ENCODE assay signal across 21 cellular contexts in the genomic region with DNA sequence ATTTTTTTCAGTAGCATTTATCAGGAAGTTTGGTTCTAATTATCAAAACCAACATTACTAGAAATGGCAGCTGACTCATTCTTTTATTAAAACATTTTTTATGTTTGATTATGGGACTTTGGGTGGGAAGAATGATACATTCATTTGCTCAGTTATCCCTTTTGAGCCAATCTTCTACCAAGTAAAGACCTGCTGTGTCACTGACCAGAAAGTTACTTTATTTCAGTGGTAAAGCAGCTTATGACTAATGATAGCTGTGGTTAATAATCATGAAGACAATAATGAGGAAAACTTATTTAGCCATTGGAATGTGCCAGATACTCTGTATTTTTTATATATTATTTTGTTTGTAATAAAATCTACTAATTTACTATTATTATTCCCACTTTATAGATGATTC.
DNase-seq lines count a peak whose midpoint lies in the region; ATAC-seq and TF ChIP-seq lines count a peak whose summit lies in the region.
"Had no signal": no experiment of that assay in that cellular context is flagged by ENCODE, and none has a peak within 500 bp of the region (broad histone marks: within the 10 kb centered on the region; RNA-seq: fewer than 3 reads in every experiment).

No MANE protein-coding gene starts in this region.

- DNase-seq in EL = peak; percentile 23
- peak; percentile 22 for DNase-seq in IMR-90
- no peak for DNase-seq in central memory CD8-positive, alpha-beta T cell (ENCODE audit: low spot score in 2 of 2)
- peak; percentile 36 for DNase-seq in iris pigment epithelial cell (ENCODE audit: low read depth)
- no peak for DNase-seq in neural progenitor cell (ENCODE audit: low spot score)
- DNase-seq in DMS79 (lab: John Stamatoyannopoulos, UW) = no peak
- no peak for DNase-seq in SW 1271 (lab: John Stamatoyannopoulos, UW)
- DNase-seq: C1 segment of cervical spinal cord, DMS79 treated with DMSO at 0.1 percent for 48 hours, GDM1, NCI-H1417 treated with DMSO at 0.1 percent for 48 hours, NCI-H2029, NCI-H345, NCI-H524 treated with DMSO at 0.1 percent for 48 hours, PC-9, SIG-M5 had no signal

- BruUV-seq in IMR-90 (replicated peaks; lab: Mats Ljungman, UMichigan) = no TSS peak

- H3K4me1 ChIP-seq in IMR-90 (ENCODE audit: control insufficient read depth, insufficient read depth, low read length) (no peaks in the 10 kb centered on the region), neural progenitor cell (peaks cover 12% of the 10 kb centered on the region)

- H4K8ac ChIP-seq in IMR-90 (ENCODE audit: low read depth in 2 of 2, low read length in 2 of 2) = no peak overlapping the region

- no peak overlapping the region for H3K56ac ChIP-seq in IMR-90 (ENCODE audit: extremely low read depth, insufficient read depth, low read length)

- H3K79me1 ChIP-seq in IMR-90 (ENCODE audit: low read depth in 1 of 2, low read length in 2 of 2) = peaks cover 0 to 8% of the 10 kb centered on the region in 2 experiments; a peak in 2 of 4 replicates

- no peak overlapping the region for H2BK20ac ChIP-seq in IMR-90 (ENCODE audit: low read depth, low read length)

- H3K27me3 ChIP-seq in IMR-90 (ENCODE audit: control insufficient read depth, insufficient read depth, low read length) (no peaks in the 10 kb centered on the region), neural progenitor cell (no peaks in the 10 kb centered on the region)

- peaks cover 8% of the 10 kb centered on the region for H3F3A ChIP-seq in neural progenitor cell (ENCODE audit: low read depth)

- H2BK15ac ChIP-seq in IMR-90 (ENCODE audit: low read depth, low read length) = no peak overlapping the region

- H3K9ac ChIP-seq in IMR-90 (ENCODE audit: low read depth, low read length) = no peak overlapping the region
- H3K9ac ChIP-seq in neural progenitor cell = no peak overlapping the region
- H3K9ac ChIP-seq: KMS-11 had no signal

- no peak overlapping the region for H3K18ac ChIP-seq in IMR-90 (ENCODE audit: low read depth, low read length)

- H2AK9ac ChIP-seq in IMR-90 (replicated peaks; ENCODE audit: low read depth, low read length, poor library complexity) = no peak overlapping the region

- H3K4me3 Mint-ChIP-seq in central memory CD8-positive, alpha-beta T cell = no peak overlapping the region
- no peak overlapping the region for H3K4me3 Mint-ChIP-seq in neural progenitor cell

- no peak overlapping the region for H2BK5ac ChIP-seq in IMR-90 (ENCODE audit: low read depth, low read length, poor library complexity, severe bottlenecking)

- no peak for TF ChIP-seq CTCF in IMR-90 (conservative IDR thresholded peaks at IDR 0.05; ENCODE audit: low read depth, low read length)
- no peak for TF ChIP-seq CTCF in neural progenitor cell (IDR thresholded peaks at IDR 0.05)

- no peak overlapping the region for H2AK5ac ChIP-seq in IMR-90 (ENCODE audit: low read depth, low read length)

- H3K4me3 ChIP-seq in IMR-90 (ENCODE audit: insufficient read depth, low read depth, low read length) = no peak overlapping the region
- no peak overlapping the region for H3K4me3 ChIP-seq in neural progenitor cell
- H3K4me3 ChIP-seq: GM12878, PC-9 had no signal

- in situ Hi-C loops in IMR-90 (cut with MboI; ENCODE audit: low sequenced_read_pairs) = loop anchor here (10.0 kb wide), 1 partner anchor 1099 kb away; no protein-coding TSS in a partner anchor

- no peak for TF ChIP-seq RAD21 in IMR-90 (IDR thresholded peaks at IDR 0.05; ENCODE audit: low read length)

- no peak for TF ChIP-seq POLR2A in IMR-90 (IDR thresholded peaks at IDR 0.05; ENCODE audit: low read depth, low read length)

- H3K27me3 Mint-ChIP-seq in central memory CD8-positive, alpha-beta T cell = no peaks in the 10 kb centered on the region
- H3K27me3 Mint-ChIP-seq in neural progenitor cell (ENCODE audit: insufficient read depth, low read depth) = no peaks in the 10 kb centered on the region

- peak overlapping the region; percentile 64 for H3K27ac Mint-ChIP-seq in central memory CD8-positive, alpha-beta T cell (ENCODE audit: low read depth)
- no peak overlapping the region for H3K27ac Mint-ChIP-seq in neural progenitor cell

- no peak overlapping the region for H2BK120ac ChIP-seq in IMR-90 (ENCODE audit: low read depth, low read length)

- dilution Hi-C loops in IMR-90 (cut with HindIII; ENCODE audit: low sequenced_read_pairs, unreplicated experiment) = no loop called here

- H3K9me1 ChIP-seq in IMR-90 (ENCODE audit: insufficient read depth, low read length) = no peaks in the 10 kb centered on the region

- H4K5ac ChIP-seq in IMR-90 (ENCODE audit: low read depth, low read length) = no peak overlapping the region

- H3K4me2 ChIP-seq in IMR-90 (ENCODE audit: low read depth, low read length) (no peak overlapping the region), neural progenitor cell (no peak overlapping the region)
- H3K4me2 ChIP-seq: KMS-11, PC-9 had no signal

- H3K23ac ChIP-seq in IMR-90 (ENCODE audit: low read depth, low read length) = no peak overlapping the region

- H3K14ac ChIP-seq in IMR-90 (replicated peaks; ENCODE audit: low read depth, low read length) = no peak overlapping the region

- H3K9me3 Mint-ChIP-seq in central memory CD8-positive, alpha-beta T cell = no peaks in the 10 kb centered on the region
- peaks cover 5% of the 10 kb centered on the region for H3K9me3 Mint-ChIP-seq in neural progenitor cell

- no peak overlapping the region for H3K4ac ChIP-seq in IMR-90 (ENCODE audit: low read depth, low read length)

- H3K27ac ChIP-seq in IMR-90 (ENCODE audit: insufficient read depth, low read length) (no peak overlapping the region), neural progenitor cell (no peak overlapping the region)
- H3K27ac ChIP-seq: KMS-11, PC-9, RWPE1 had no signal

- H3K36me3 ChIP-seq in IMR-90 (ENCODE audit: control insufficient read depth, insufficient read depth, low read length) = no peaks in the 10 kb centered on the region
- H3K36me3 ChIP-seq in neural progenitor cell = peaks cover 7% of the 10 kb centered on the region

- H4K20me1 ChIP-seq in IMR-90 (ENCODE audit: insufficient read depth, low read length) (no peaks in the 10 kb centered on the region; the same call in 1 of the 2 replicates), neural progenitor cell (ENCODE audit: low read depth) (no peaks in the 10 kb centered on the region)

- H3K4me1 Mint-ChIP-seq in central memory CD8-positive, alpha-beta T cell = peaks cover 9% of the 10 kb centered on the region
- H3K4me1 Mint-ChIP-seq in neural progenitor cell = no peaks in the 10 kb centered on the region

- POLR2A ChIA-PET in IMR-90 (lab: Charles Lee; ENCODE audit: unreplicated experiment) = no interaction called here

- CTCF ChIA-PET in IMR-90 (lab: Yijun Ruan, JAX) = interaction anchor here (0.6 to 1.5 kb wide), 4 partner anchors 10 to 133 kb away, joined by 3 to 4 read pairs (median 3); no protein-coding TSS in a partner anchor

- H3K36me3 Mint-ChIP-seq in central memory CD8-positive, alpha-beta T cell (ENCODE audit: insufficient read depth) = peaks cover 3% of the 10 kb centered on the region
- H3K36me3 Mint-ChIP-seq in neural progenitor cell = peaks cover 3% of the 10 kb centered on the region

- H4K91ac ChIP-seq in IMR-90 (ENCODE audit: insufficient read depth, low read depth, low read length) = no peak overlapping the region

- H2AFZ ChIP-seq in IMR-90 (replicated peaks; ENCODE audit: low read length, poor library complexity) (no peak overlapping the region), neural progenitor cell (replicated peaks) (no peak overlapping the region)
- H2AFZ ChIP-seq: PC-9 had no signal

- 0 out of 2 replicates have a peak, but pooled peaks have one; percentile 29 for ATAC-seq in IMR-90 (ENCODE audit: low read depth)
- no peak for ATAC-seq in central memory CD8-positive, alpha-beta T cell (replicated peaks; ENCODE audit: extremely low read depth, poor library complexity, severe bottlenecking)
- ATAC-seq in GM21526 (IDR thresholded peaks at IDR 0.05; ENCODE audit: low FRiP score, unreplicated experiment) = no peak
- ATAC-seq: GM12878, SK-N-SH treated with all-trans-retinoic acid at 6 μM for 48 hours had no signal

- H3K9me3 ChIP-seq in IMR-90 (ENCODE audit: control insufficient read depth, insufficient read depth, low read length) = no peaks in the 10 kb centered on the region
- H3K9me3 ChIP-seq in neural progenitor cell (ENCODE audit: low read depth) = peaks cover 6% of the 10 kb centered on the region

- H3K79me2 ChIP-seq in neural progenitor cell (ENCODE audit: low read depth) = no peaks in the 10 kb centered on the region

- intact Hi-C loops in IMR-90 (cut with micrococcal nuclease) = loop anchor here (2.0 to 5.0 kb wide), 3 partner anchors 141 to 1091 kb away; partner anchors contain the start of genes FARS2 and LYRM4

TF ChIP-seq in IMR-90, 13 proteins besides CTCF, POLR2A, EP300 and RAD21 (continues in another document):
- TF ChIP-seq MAFK (IDR thresholded peaks at IDR 0.05; ENCODE audit: low read depth, low read length) (no peak), FOS (IDR thresholded peaks at IDR 0.05; ENCODE audit: low read depth, low read length) (no peak), CEBPB (IDR thresholded peaks at IDR 0.05; ENCODE audit: low read depth, low read length) (no peak), BHLHE40 (IDR thresholded peaks at IDR 0.05; ENCODE audit: low read depth, low read length) (no peak), RCOR1 (IDR thresholded peaks at IDR 0.05; ENCODE audit: insufficient replicate concordance, low read length) (no peak), MXI1 (IDR thresholded peaks at IDR 0.05; ENCODE audit: borderline replicate concordance, low read depth, low read length) (no peak), RFX5 (IDR thresholded peaks at IDR 0.05; ENCODE audit: low read depth, low read length) (no peak), ELK1 (IDR thresholded peaks at IDR 0.05; ENCODE audit: borderline replicate concordance, low read depth, low read length) (no peak), USF2 (IDR thresholded peaks at IDR 0.05; ENCODE audit: low read depth, low read length) (no peak), NFE2L2 (IDR thresholded peaks at IDR 0.05; ENCODE audit: low read depth, low read length) (no peak)

Comparison
In these comparisons a context has a peak if more than half of its experiments do, and no peak if none do; other contexts are left out.
1. DNase-seq: peak in EL (single experiment), IMR-90 (single experiment) and iris pigment epithelial cell (single experiment); none in central memory CD8-positive, alpha-beta T cell (0 of 2), neural progenitor cell (single experiment), DMS79 (single experiment) and SW 1271 (0 of 2).